23 cellular contexts compared by ENCODE assay signal in genomic region chr5:23235246-23235645, GRCh38.
"Had no signal": no experiment of that assay in that cellular context is flagged by ENCODE, and none has a peak within 500 bp of the region (broad histone marks: within the 10 kb centered on the region; RNA-seq: fewer than 3 reads in every experiment).

No MANE protein-coding gene starts in this region.

- H3K4me3 Mint-ChIP-seq: activated B cell treated with CpG ODN at 0.5 μM for 24 hours; activated CD4-positive, alpha-beta memory T cell treated with anti-CD3 and anti-CD28 coated beads, Interleukin-2, amount 10 ng/mL, durations not matched to agents 7 days and 5 days; activated naive CD4-positive, alpha-beta T cell treated with anti-CD3 and anti-CD28 coated beads for 36 hours; activated naive CD8-positive, alpha-beta T cell; activated T-helper 17 cell treated with anti-CD3 and anti-CD28 coated beads, Interleukin-2, amount 50 U/mL, for 72 hours; brain; T-helper 1 cell treated with Interleukin-12 subunit alpha and Interleukin-12 subunit beta and Interleukin-4 antibody, amounts not matched to agents 30 μg/mL and 1 μg/mL, for 36 hours had no signal

- H3K27me3 Mint-ChIP-seq: activated B cell treated with CpG ODN at 0.5 μM for 24 hours; activated CD4-positive, alpha-beta memory T cell treated with anti-CD3 and anti-CD28 coated beads, Interleukin-2, amount 10 ng/mL, durations not matched to agents 7 days and 5 days; activated naive CD8-positive, alpha-beta T cell; activated T-helper 17 cell treated with anti-CD3 and anti-CD28 coated beads, Interleukin-2, amount 50 U/mL, for 72 hours had no signal

- H3K9me3 Mint-ChIP-seq: activated B cell treated with CpG ODN at 0.5 μM for 24 hours, brain had no signal

- H3K36me3 Mint-ChIP-seq: activated naive CD8-positive, alpha-beta T cell; brain had no signal

- H3K27ac Mint-ChIP-seq: activated B cell treated with CpG ODN at 0.5 μM for 24 hours; activated CD4-positive, alpha-beta memory T cell treated with anti-CD3 and anti-CD28 coated beads, Interleukin-2, amount 10 ng/mL, durations not matched to agents 7 days and 5 days; activated naive CD4-positive, alpha-beta T cell treated with anti-CD3 and anti-CD28 coated beads for 36 hours; activated naive CD8-positive, alpha-beta T cell; activated T-helper 17 cell treated with anti-CD3 and anti-CD28 coated beads, Interleukin-2, amount 50 U/mL, for 72 hours; brain; T-helper 1 cell treated with Interleukin-12 subunit alpha and Interleukin-12 subunit beta and Interleukin-4 antibody, amounts not matched to agents 30 μg/mL and 1 μg/mL, for 36 hours had no signal

- ATAC-seq: activated T-helper 17 cell treated with anti-CD3 and anti-CD28 coated beads, Interleukin-2, amount 50 U/mL, for 72 hours had no signal

- DNase-seq: activated B cell treated with CpG ODN at 0.5 μM for 24 hours; activated CD4-positive, alpha-beta memory T cell treated with anti-CD3 and anti-CD28 coated beads, Interleukin-2, amount 10 ng/mL, durations not matched to agents 7 days and 5 days; activated CD4-positive, alpha-beta T cell treated with anti-CD3 and anti-CD28 coated beads, Interleukin-2, amount 50 U/mL, for 1 hour; activated gamma-delta T cell; activated naive CD4-positive, alpha-beta T cell treated with anti-CD3 and anti-CD28 coated beads for 36 hours; activated T-cell treated with anti-CD3 and anti-CD28 coated beads for 4 hours; activated T-cell treated with anti-CD3 and anti-CD28 coated beads, Interleukin-2, amount 50 U/mL, for 48 hours; amygdala; cerebellar nuclear complex; KG1; NCI-H1417; NCI-H1930; NCI-H2171; NCI-H2227 treated with DMSO at 0.1 percent for 48 hours; NCI-H446 treated with DMSO at 0.1 percent for 48 hours; NCI-H524 treated with DMSO at 0.1 percent for 48 hours; NCI-H748 treated with DMSO at 0.1 percent for 48 hours; OCI-M1; SHP77 treated with DMSO at 0.1 percent for 48 hours had no signal

- H3K4me1 Mint-ChIP-seq: activated B cell treated with CpG ODN at 0.5 μM for 24 hours; activated CD4-positive, alpha-beta memory T cell treated with anti-CD3 and anti-CD28 coated beads, Interleukin-2, amount 10 ng/mL, durations not matched to agents 7 days and 5 days; activated T-helper 17 cell treated with anti-CD3 and anti-CD28 coated beads, Interleukin-2, amount 50 U/mL, for 72 hours had no signal
